In genomic region chr7:116633131-116633988, GRCh38 we compare ENCODE assay signal across 10 cellular contexts. TPM values are rescaled to one million over a fixed set of nuclear protein-coding genes. Genes with fewer than 3 reads are reported as not detected.
DNase-seq lines count a peak whose midpoint lies in the region; ATAC-seq and TF ChIP-seq lines count a peak whose summit lies in the region.
"Had no signal": no experiment of that assay in that cellular context is flagged by ENCODE, and none has a peak within 500 bp of the region (broad histone marks: within the 10 kb centered on the region; RNA-seq: fewer than 3 reads in every experiment).

No MANE protein-coding gene starts in this region.

- POLR2A ChIA-PET in activated CD8-positive, alpha-beta T cell treated with anti-CD3 and anti-CD28 coated beads for 36 hours (lab: Charles Lee), result no interaction called here
- POLR2A ChIA-PET in PC-9 (lab: Charles Lee; ENCODE audit: unreplicated experiment), result no interaction called here

- CTCF ChIA-PET in activated CD8-positive, alpha-beta T cell treated with anti-CD3 and anti-CD28 coated beads for 36 hours (lab: Charles Lee), result interaction anchor here (1.4 kb wide), 1 partner anchor 42 kb away, joined by 3 read pairs; no protein-coding TSS in a partner anchor
- CTCF ChIA-PET in PC-9 (lab: Charles Lee), result no interaction called here

- no peaks in the 10 kb centered on the region for H4K20me1 ChIP-seq in PC-9 (ENCODE audit: insufficient read depth)

- H3F3A ChIP-seq in PC-9 (ENCODE audit: insufficient read depth, low read depth), result no peaks in the 10 kb centered on the region

- H3K4me3 ChIP-seq in testis (no peak overlapping the region), PC-9 (no peak overlapping the region)
- H3K4me3 ChIP-seq: Peyer's patch had no signal

- intact Hi-C loops in testis (cut with DNase I; ENCODE audit: low total_unique reads), result no loop called here
- intact Hi-C loops in activated CD8-positive, alpha-beta T cell treated with anti-CD3 and anti-CD28 coated beads for 36 hours (cut with micrococcal nuclease), result no loop called here
- intact Hi-C loops in PC-9 (cut with micrococcal nuclease; ENCODE audit: unreplicated experiment), result no loop called here

- H3K4me3 Mint-ChIP-seq in activated CD8-positive, alpha-beta T cell treated with anti-CD3 and anti-CD28 coated beads for 36 hours, result no peak overlapping the region
- H3K4me3 Mint-ChIP-seq: activated naive CD8-positive, alpha-beta T cell treated with anti-CD3 and anti-CD28 coated beads, Interleukin-2, amount 10 ng/mL, durations not matched to agents 7 days and 5 days had no signal

- H3K36me3 ChIP-seq in testis (ENCODE audit: low read depth, missing control alignments) (no peaks in the 10 kb centered on the region), PC-9 (ENCODE audit: low read depth) (no peaks in the 10 kb centered on the region)
- H3K36me3 ChIP-seq: Peyer's patch had no signal

- H3K4me1 Mint-ChIP-seq in activated CD8-positive, alpha-beta T cell treated with anti-CD3 and anti-CD28 coated beads for 36 hours (ENCODE audit: low read depth), result peaks cover 4% of the 10 kb centered on the region
- H3K4me1 Mint-ChIP-seq: activated naive CD8-positive, alpha-beta T cell treated with anti-CD3 and anti-CD28 coated beads, Interleukin-2, amount 10 ng/mL, durations not matched to agents 7 days and 5 days had no signal

- 57 to 69% methylated on average over 13 of the region's 13 CpGs for WGBS in testis, 2 donors

- H3K27me3 ChIP-seq in testis, result no peaks in the 10 kb centered on the region
- H3K27me3 ChIP-seq in PC-9 (ENCODE audit: insufficient read depth, low read depth), result no peaks in the 10 kb centered on the region
- H3K27me3 ChIP-seq: Peyer's patch had no signal

- H3K4me1 ChIP-seq in testis, result no peaks in the 10 kb centered on the region
- H3K4me1 ChIP-seq in PC-9 (replicated peaks; ENCODE audit: insufficient read depth), result no peaks in the 10 kb centered on the region

- H3K27ac ChIP-seq in testis (no peak overlapping the region), PC-9 (no peak overlapping the region)
- H3K27ac ChIP-seq: Peyer's patch had no signal

- no peaks in the 10 kb centered on the region for H3K79me2 ChIP-seq in PC-9 (ENCODE audit: low read depth)

- ATAC-seq in GM18873 (IDR thresholded peaks at IDR 0.05; ENCODE audit: low FRiP score, unreplicated experiment) (peak; percentile 38), HG03439 (IDR thresholded peaks at IDR 0.05; ENCODE audit: unreplicated experiment) (peak; percentile 39), esophagus mucosa (peak; percentile 40)
- no peak for ATAC-seq in activated CD8-positive, alpha-beta T cell treated with anti-CD3 and anti-CD28 coated beads for 36 hours

- no peak overlapping the region for H2AFZ ChIP-seq in PC-9

- DNase-seq in testis (peak; percentile 34), NCI-H2171 (lab: John Stamatoyannopoulos, UW) (no peak), dedifferentiated amniotic fluid mesenchymal stem cell (ENCODE audit: extremely low spot score) (no peak), PC-9 (no peak)
- DNase-seq in activated CD8-positive, alpha-beta T cell treated with anti-CD3 and anti-CD28 coated beads for 36 hours, result no peak
- DNase-seq: activated naive CD8-positive, alpha-beta T cell treated with anti-CD3 and anti-CD28 coated beads, Interleukin-2, amount 10 ng/mL, durations not matched to agents 7 days and 5 days; Peyer's patch had no signal

- no peaks in the 10 kb centered on the region for H3K9me2 ChIP-seq in PC-9 (ENCODE audit: insufficient read depth)

- peaks cover 3% of the 10 kb centered on the region for H3K27me3 Mint-ChIP-seq in activated CD8-positive, alpha-beta T cell treated with anti-CD3 and anti-CD28 coated beads for 36 hours

- no TSS peak for BruUV-seq in PC-9 (replicated peaks; lab: Mats Ljungman, UMichigan)

- no peaks in the 10 kb centered on the region for H3K36me3 Mint-ChIP-seq in activated CD8-positive, alpha-beta T cell treated with anti-CD3 and anti-CD28 coated beads for 36 hours (ENCODE audit: low read depth)
- H3K36me3 Mint-ChIP-seq: activated naive CD8-positive, alpha-beta T cell treated with anti-CD3 and anti-CD28 coated beads, Interleukin-2, amount 10 ng/mL, durations not matched to agents 7 days and 5 days had no signal

- no peaks in the 10 kb centered on the region for H3K9me3 Mint-ChIP-seq in activated CD8-positive, alpha-beta T cell treated with anti-CD3 and anti-CD28 coated beads for 36 hours
- H3K9me3 Mint-ChIP-seq: activated naive CD8-positive, alpha-beta T cell treated with anti-CD3 and anti-CD28 coated beads, Interleukin-2, amount 10 ng/mL, durations not matched to agents 7 days and 5 days had no signal

- no peak overlapping the region for H3K4me2 ChIP-seq in PC-9

- peak in 1 of 3 experiments; percentile 8 for TF ChIP-seq CTCF in testis (IDR thresholded peaks at IDR 0.05)
- TF ChIP-seq CTCF in activated CD8-positive, alpha-beta T cell treated with anti-CD3 and anti-CD28 coated beads for 36 hours (IDR thresholded peaks at IDR 0.05), result no peak
- TF ChIP-seq CTCF in PC-9 (conservative IDR thresholded peaks at IDR 0.05), result no peak; the same call in 1 of the 2 replicates

- H3K9me3 ChIP-seq in testis (no peaks in the 10 kb centered on the region), PC-9 (ENCODE audit: insufficient read depth, low read depth) (no peaks in the 10 kb centered on the region)
- H3K9me3 ChIP-seq: Peyer's patch had no signal

- no peak for TF ChIP-seq POLR2A in testis (IDR thresholded peaks at IDR 0.05)

- H3K27ac Mint-ChIP-seq in activated CD8-positive, alpha-beta T cell treated with anti-CD3 and anti-CD28 coated beads for 36 hours, result no peak overlapping the region
- H3K27ac Mint-ChIP-seq: activated naive CD8-positive, alpha-beta T cell treated with anti-CD3 and anti-CD28 coated beads, Interleukin-2, amount 10 ng/mL, durations not matched to agents 7 days and 5 days had no signal

RNA-seq across cellular contexts. Expression of gene MET, which starts 38.6 kb away (rescaled TPM):
- total RNA-seq in esophagus mucosa (10.4 TPM), testis (1 to 10 TPM; 2.0 to 3.2 TPM), PC-9 (2021) (237 and 287 TPM in 2 replicates)
- 3.9 TPM for polyA plus RNA-seq in testis (ENCODE audit: insufficient read depth, low read depth, low replicate concordance)
- under 1 TPM; 0.16 to 0.27 TPM for total RNA-seq in activated CD8-positive, alpha-beta T cell treated with anti-CD3 and anti-CD28 coated beads for 36 hours
- total RNA-seq: activated naive CD8-positive, alpha-beta T cell treated with anti-CD3 and anti-CD28 coated beads, Interleukin-2, amount 10 ng/mL, durations not matched to agents 7 days and 5 days had no signal

Comparison
In these comparisons a context has a peak if more than half of its experiments do, and no peak if none do; other contexts are left out.
1. RNA of gene MET, which starts 38.6 kb away (total RNA-seq): 237 to 287 TPM in PC-9; 10.4 TPM in esophagus mucosa (single experiment), 2.0 to 3.2 TPM in testis and 0.16 to 0.27 TPM in activated CD8-positive, alpha-beta T cell treated with anti-CD3 and anti-CD28 coated beads for 36 hours; every median in the first group is over 10 times any median in the second.